In genomic region chr16:10362864-10363197, GRCh38 we compare ENCODE assay signal across 7 cellular contexts. TPM values are rescaled to one million over a fixed set of nuclear protein-coding genes. Genes with fewer than 3 reads are reported as not detected.
A peak's percentile ranks its signal among the peaks of the same experiment; 100 is the strongest.
DNase-seq lines count a peak whose midpoint lies in the region; ATAC-seq and TF ChIP-seq lines count a peak whose summit lies in the region.
"Not testable (repeated sequence)": the region's sequence is repeated elsewhere in the genome, so short reads cannot be mapped to it uniquely, and the experiment has no call there.

No MANE protein-coding gene starts in this region.

- CTCF ChIA-PET in CD8-positive, alpha-beta T cell (lab: Charles Lee), result not testable (repeated sequence)

- TF ChIP-seq POLR2A in right lobe of liver (IDR thresholded peaks at IDR 0.05); spleen (IDR thresholded peaks at IDR 0.05): not testable (repeated sequence)

- intact Hi-C loops in CD8-positive, alpha-beta T cell (cut with DNase I, micrococcal nuclease); right lobe of liver (cut with DNase I); spleen (cut with DNase I; ENCODE audit: low total_unique reads): not testable (repeated sequence)
- intact Hi-C loops in activated T-helper 1 cell treated with anti-CD3 and anti-CD28 coated beads, Interleukin-12 subunit alpha, Interleukin-12 subunit beta, Interleukin-2, Interleukin-4 antibody, amounts not matched to agents 30 ng/mL and 10 ng/mL and 1 ng/mL, durations not matched to agents 14 hours and 24 hours and 36 hours (cut with micrococcal nuclease), result loop anchor here (2.0 kb wide), 1 partner anchor 34 kb away; no protein-coding TSS in a partner anchor

- H3K36me3 Mint-ChIP-seq in CD8-positive, alpha-beta T cell; T-helper 17 cell (ENCODE audit: low read depth); activated T-helper 1 cell treated with anti-CD3 and anti-CD28 coated beads, Interleukin-12 subunit alpha, Interleukin-12 subunit beta, Interleukin-2, Interleukin-4 antibody, amounts not matched to agents 30 ng/mL and 10 ng/mL and 1 ng/mL, durations not matched to agents 14 hours and 24 hours and 36 hours (ENCODE audit: low read depth); activated naive CD8-positive, alpha-beta T cell treated with anti-CD3 and anti-CD28 coated beads, Interleukin-2, amount 10 ng/mL, durations not matched to agents 7 days and 5 days: not testable (repeated sequence)

- H3K9me3 ChIP-seq in CD8-positive, alpha-beta T cell (ENCODE audit: low read length); T-helper 17 cell (ENCODE audit: control insufficient read depth, low read length, poor library complexity, severe bottlenecking); right lobe of liver; spleen: not testable (repeated sequence)

- H3K27me3 ChIP-seq in CD8-positive, alpha-beta T cell (ENCODE audit: insufficient read depth, low read length); right lobe of liver; spleen (replicated peaks in 1 of 7): not testable (repeated sequence)

- peak overlapping the region; percentile 70 for H3K27ac Mint-ChIP-seq in CD8-positive, alpha-beta T cell
- peak overlapping the region; percentile 24 for H3K27ac Mint-ChIP-seq in T-helper 17 cell
- not testable (repeated sequence) for H3K27ac Mint-ChIP-seq in activated T-helper 1 cell treated with anti-CD3 and anti-CD28 coated beads, Interleukin-12 subunit alpha, Interleukin-12 subunit beta, Interleukin-2, Interleukin-4 antibody, amounts not matched to agents 30 ng/mL and 10 ng/mL and 1 ng/mL, durations not matched to agents 14 hours and 24 hours and 36 hours; activated naive CD8-positive, alpha-beta T cell treated with anti-CD3 and anti-CD28 coated beads, Interleukin-2, amount 10 ng/mL, durations not matched to agents 7 days and 5 days

- not testable (repeated sequence) for H3K36me3 ChIP-seq in CD8-positive, alpha-beta T cell (ENCODE audit: insufficient read depth, low read length); right lobe of liver; spleen

- POLR2A ChIA-PET in CD8-positive, alpha-beta T cell (lab: Charles Lee), result interaction anchor here (0.6 to 2.1 kb wide), 3 partner anchors 23 to 374 kb away, joined by 3 to 15 read pairs (median 5); partner anchors contain the start of gene ATF7IP2
- POLR2A ChIA-PET in activated naive CD8-positive, alpha-beta T cell treated with anti-CD3 and anti-CD28 coated beads, Interleukin-2, amount 10 ng/mL, durations not matched to agents 7 days and 5 days (lab: Charles Lee), result interaction anchor here (0.6 to 1.4 kb wide), 4 partner anchors 17 to 956 kb away, joined by 3 to 5 read pairs (median 4); partner anchors contain the start of gene ATF7IP2

- not testable (repeated sequence) for H3K9me3 Mint-ChIP-seq in CD8-positive, alpha-beta T cell; activated T-helper 1 cell treated with anti-CD3 and anti-CD28 coated beads, Interleukin-12 subunit alpha, Interleukin-12 subunit beta, Interleukin-2, Interleukin-4 antibody, amounts not matched to agents 30 ng/mL and 10 ng/mL and 1 ng/mL, durations not matched to agents 14 hours and 24 hours and 36 hours; activated naive CD8-positive, alpha-beta T cell treated with anti-CD3 and anti-CD28 coated beads, Interleukin-2, amount 10 ng/mL, durations not matched to agents 7 days and 5 days

- not testable (repeated sequence) for H3K27ac ChIP-seq in CD8-positive, alpha-beta T cell (ENCODE audit: low read depth, low read length); spleen
- peak overlapping the region; percentile 33 to 89 (median 86) for H3K27ac ChIP-seq in right lobe of liver

- not testable (repeated sequence) for TF ChIP-seq CTCF in CD8-positive, alpha-beta T cell (IDR thresholded peaks at IDR 0.05); right lobe of liver (IDR thresholded peaks at IDR 0.05); spleen (IDR thresholded peaks at IDR 0.05 in 8 of 11, conservative IDR thresholded peaks at IDR 0.05 in 3 of 11)

- peaks cover 18% of the 10 kb centered on the region for H3K4me1 Mint-ChIP-seq in CD8-positive, alpha-beta T cell (ENCODE audit: low read depth)
- H3K4me1 Mint-ChIP-seq in T-helper 17 cell; activated naive CD8-positive, alpha-beta T cell treated with anti-CD3 and anti-CD28 coated beads, Interleukin-2, amount 10 ng/mL, durations not matched to agents 7 days and 5 days: not testable (repeated sequence)
- peaks cover 20% of the 10 kb centered on the region for H3K4me1 Mint-ChIP-seq in activated T-helper 1 cell treated with anti-CD3 and anti-CD28 coated beads, Interleukin-12 subunit alpha, Interleukin-12 subunit beta, Interleukin-2, Interleukin-4 antibody, amounts not matched to agents 30 ng/mL and 10 ng/mL and 1 ng/mL, durations not matched to agents 14 hours and 24 hours and 36 hours (ENCODE audit: low read depth)

- WGBS in right lobe of liver (ENCODE audit: insufficient coverage, low coverage, low lambda C conversion rate, missing lambda C conversion rate), result 68% methylated on average over 4 of the region's 4 CpGs
- WGBS in spleen, 5 donors, result 71 to 79% (median 73%) methylated on average over 4 of the region's 4 CpGs

- peak overlapping the region; percentile 44 for H3K4me3 Mint-ChIP-seq in CD8-positive, alpha-beta T cell
- peak overlapping the region; percentile 67 for H3K4me3 Mint-ChIP-seq in T-helper 17 cell
- peak overlapping the region; percentile 5 for H3K4me3 Mint-ChIP-seq in activated T-helper 1 cell treated with anti-CD3 and anti-CD28 coated beads, Interleukin-12 subunit alpha, Interleukin-12 subunit beta, Interleukin-2, Interleukin-4 antibody, amounts not matched to agents 30 ng/mL and 10 ng/mL and 1 ng/mL, durations not matched to agents 14 hours and 24 hours and 36 hours
- H3K4me3 Mint-ChIP-seq in activated naive CD8-positive, alpha-beta T cell treated with anti-CD3 and anti-CD28 coated beads, Interleukin-2, amount 10 ng/mL, durations not matched to agents 7 days and 5 days, result peak overlapping the region; percentile 20

- peaks cover 19% of the 10 kb centered on the region for H3K4me1 ChIP-seq in CD8-positive, alpha-beta T cell (ENCODE audit: insufficient read depth, low read length)
- H3K4me1 ChIP-seq in right lobe of liver, result peaks cover 0 to 39% (median 6%) of the 10 kb centered on the region in 4 donors
- H3K4me1 ChIP-seq in spleen, result peaks cover 0 to 15% (median 8%) of the 10 kb centered on the region in 6 donors

- ATAC-seq in CD8-positive, alpha-beta T cell; T-helper 17 cell; activated naive CD8-positive, alpha-beta T cell treated with anti-CD3 and anti-CD28 coated beads, Interleukin-2, amount 10 ng/mL, durations not matched to agents 7 days and 5 days (ENCODE audit: low read depth); right lobe of liver: not testable (repeated sequence)
- peak; percentile 10 for ATAC-seq in HG03159 (IDR thresholded peaks at IDR 0.05; ENCODE audit: unreplicated experiment)

- H3K27me3 Mint-ChIP-seq in CD8-positive, alpha-beta T cell (ENCODE audit: low read depth); T-helper 17 cell; activated T-helper 1 cell treated with anti-CD3 and anti-CD28 coated beads, Interleukin-12 subunit alpha, Interleukin-12 subunit beta, Interleukin-2, Interleukin-4 antibody, amounts not matched to agents 30 ng/mL and 10 ng/mL and 1 ng/mL, durations not matched to agents 14 hours and 24 hours and 36 hours (ENCODE audit: insufficient read depth); activated naive CD8-positive, alpha-beta T cell treated with anti-CD3 and anti-CD28 coated beads, Interleukin-2, amount 10 ng/mL, durations not matched to agents 7 days and 5 days: not testable (repeated sequence)

- H3K4me3 ChIP-seq in CD8-positive, alpha-beta T cell (ENCODE audit: low read depth, low read length); right lobe of liver; spleen: not testable (repeated sequence)

- DNase-seq in CD8-positive, alpha-beta T cell; T-helper 17 cell; activated T-helper 1 cell treated with anti-CD3 and anti-CD28 coated beads, Interleukin-12 subunit alpha, Interleukin-12 subunit beta, Interleukin-2, Interleukin-4 antibody, amounts not matched to agents 30 ng/mL and 10 ng/mL and 1 ng/mL, durations not matched to agents 14 hours and 24 hours and 36 hours (ENCODE audit: low spot score); activated naive CD8-positive, alpha-beta T cell treated with anti-CD3 and anti-CD28 coated beads, Interleukin-2, amount 10 ng/mL, durations not matched to agents 7 days and 5 days; right lobe of liver: not testable (repeated sequence)
- DNase-seq in spleen, result peak; percentile 43

RNA-seq across cellular contexts. Expression of gene ATF7IP2, which starts 23.0 kb away (rescaled TPM):
- total RNA-seq in CD8-positive, alpha-beta T cell, result 10 to 100 TPM; 88.1 to 98.0 TPM
- total RNA-seq in T-helper 17 cell, result 10 to 100 TPM; 84.6 to 86.7 TPM
- total RNA-seq in activated T-helper 1 cell treated with anti-CD3 and anti-CD28 coated beads, Interleukin-12 subunit alpha, Interleukin-12 subunit beta, Interleukin-2, Interleukin-4 antibody, amounts not matched to agents 30 ng/mL and 10 ng/mL and 1 ng/mL, durations not matched to agents 14 hours and 24 hours and 36 hours, result 25.9 and 28.7 TPM in 2 replicates
- total RNA-seq in activated naive CD8-positive, alpha-beta T cell treated with anti-CD3 and anti-CD28 coated beads, Interleukin-2, amount 10 ng/mL, durations not matched to agents 7 days and 5 days, result 10 to 100 TPM; 32.9 to 34.0 TPM
- 10 to 100 TPM; 13.0 to 42.8 (median 24.0) TPM for total RNA-seq in right lobe of liver
- 10 to 100 TPM; 26.2 to 45.4 (median 31.3) TPM for total RNA-seq in spleen
- 10 to 100 TPM; 28.4 to 37.0 (median 36.7) TPM for polyA plus RNA-seq in spleen

Comparison
In these comparisons a context has a peak if more than half of its experiments do, and no peak if none do; other contexts are left out.
1. H3K4me3 Mint-ChIP-seq: peak in every context shown above with its lines; median percentile 67 in T-helper 17 cell; 44 in CD8-positive, alpha-beta T cell; 20 in activated naive CD8-positive, alpha-beta T cell treated with anti-CD3 and anti-CD28 coated beads, Interleukin-2, amount 10 ng/mL, durations not matched to agents 7 days and 5 days; 5 in activated T-helper 1 cell treated with anti-CD3 and anti-CD28 coated beads, Interleukin-12 subunit alpha, Interleukin-12 subunit beta, Interleukin-2, Interleukin-4 antibody, amounts not matched to agents 30 ng/mL and 10 ng/mL and 1 ng/mL, durations not matched to agents 14 hours and 24 hours and 36 hours.